8 cellular contexts compared by ENCODE assay signal in the genomic region with DNA sequence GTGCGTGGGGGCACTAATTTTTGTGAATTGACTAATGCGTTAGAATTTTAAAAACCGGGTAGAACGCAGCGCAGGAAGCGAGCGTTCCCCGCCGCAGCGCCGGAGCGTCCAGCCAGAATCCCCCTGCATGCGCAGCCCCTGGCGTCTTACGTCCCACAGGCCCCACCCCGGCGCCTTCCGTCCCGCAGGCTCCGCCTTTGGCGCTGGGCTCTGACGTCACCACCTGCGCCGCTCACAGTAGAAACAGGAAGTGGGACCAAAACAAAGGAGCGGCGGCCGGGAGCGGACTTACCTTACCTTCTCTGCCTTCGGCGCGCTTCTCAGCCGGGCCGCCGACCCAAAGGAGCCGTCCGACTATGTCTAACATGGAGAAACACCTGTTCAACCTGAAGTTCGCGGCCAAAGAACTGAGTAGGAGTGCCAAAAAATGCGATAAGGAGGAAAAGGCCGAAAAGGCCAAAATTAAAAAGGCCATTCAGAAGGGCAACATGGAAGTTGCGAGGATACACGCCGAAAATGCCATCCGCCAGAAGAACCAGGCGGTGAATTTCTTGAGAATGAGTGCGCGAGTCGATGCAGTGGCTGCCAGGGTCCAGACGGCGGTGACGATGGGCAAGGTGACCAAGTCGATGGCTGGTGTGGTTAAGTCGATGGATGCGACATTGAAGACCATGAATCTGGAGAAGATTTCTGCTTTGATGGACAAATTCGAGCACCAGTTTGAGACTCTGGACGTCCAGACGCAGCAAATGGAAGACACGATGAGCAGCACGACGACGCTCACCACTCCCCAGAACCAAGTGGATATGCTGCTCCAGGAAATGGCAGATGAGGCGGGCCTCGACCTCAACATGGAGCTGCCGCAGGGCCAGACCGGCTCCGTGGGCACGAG. TPM values are rescaled to one million over a fixed set of nuclear protein-coding genes. Genes with fewer than 3 reads are reported as not detected.
DNase-seq lines count a peak whose midpoint lies in the region; ATAC-seq and TF ChIP-seq lines count a peak whose summit lies in the region.

Gene CHMP1B, plus strand, starts transcription at position 258 of the 892 bp plus-strand sequence. Its CDS starts 99 bp downstream, at position 357.

- intact Hi-C loops in activated CD4-positive, alpha-beta T cell treated with anti-CD3 and anti-CD28 coated beads for 36 hours (cut with DNase I, micrococcal nuclease) = loop anchor here (1.0 to 5.0 kb wide), 11 partner anchors 57 to 1939 kb away; partner anchors contain the start of genes IMPA2 (in 2 of the 2), MPPE1 (in 2 of the 2), AFG3L2 (in 1 of the 2) and CEP76 (in 1 of the 2)

- peak within 1 kb of the TSS; percentile 99 for H3K27ac Mint-ChIP-seq in activated CD4-positive, alpha-beta T cell treated with anti-CD3 and anti-CD28 coated beads for 36 hours

- CTCF ChIA-PET in activated CD4-positive, alpha-beta T cell treated with anti-CD3 and anti-CD28 coated beads for 36 hours (lab: Charles Lee) = no interaction called here

- DNase-seq in AG20443 (ENCODE audit: low spot score) (peak; percentile 96), NCI-H510A treated with DMSO at 0.1 percent for 48 hours (lab: John Stamatoyannopoulos, UW) (peak; percentile 81), choroid plexus epithelial cell (ENCODE audit: low read depth) (peak; percentile 99), kidney glomerular epithelial cell (lab: John Stamatoyannopoulos, UW) (peak; percentile 82)
- DNase-seq in activated CD4-positive, alpha-beta T cell treated with anti-CD3 and anti-CD28 coated beads for 36 hours = peak; percentile 98
- DNase-seq in stimulated activated CD4-positive, alpha-beta T cell treated with anti-CD3 and anti-CD28 coated beads, Interleukin-1b, Interleukin-23, amount 100 ng/mL, for 1 hour (ENCODE audit: low read depth in 2 of 2) = peak; percentile 84 to 92

- no peak for TF ChIP-seq CTCF in choroid plexus epithelial cell (conservative IDR thresholded peaks at IDR 0.05; ENCODE audit: low read depth, low read length)

- peaks cover 7% of the 10 kb centered on the region for H3K36me3 Mint-ChIP-seq in activated CD4-positive, alpha-beta T cell treated with anti-CD3 and anti-CD28 coated beads for 36 hours (ENCODE audit: low read depth)

- H3K27me3 Mint-ChIP-seq in activated CD4-positive, alpha-beta T cell treated with anti-CD3 and anti-CD28 coated beads for 36 hours = no peaks in the 10 kb centered on the region

- H3K4me3 ChIP-seq in choroid plexus epithelial cell (ENCODE audit: low read depth, low read length) = peak within 1 kb of the TSS; percentile 77

- POLR2A ChIA-PET in activated CD4-positive, alpha-beta T cell treated with anti-CD3 and anti-CD28 coated beads for 36 hours (lab: Charles Lee) = no interaction called here

- peak within 1 kb of the TSS; percentile 91 for H3K4me3 Mint-ChIP-seq in activated CD4-positive, alpha-beta T cell treated with anti-CD3 and anti-CD28 coated beads for 36 hours

- no peaks in the 10 kb centered on the region for H3K9me3 Mint-ChIP-seq in activated CD4-positive, alpha-beta T cell treated with anti-CD3 and anti-CD28 coated beads for 36 hours (ENCODE audit: low read depth)

- TF ChIP-seq POLR2A in GM19099 (IDR thresholded peaks at IDR 0.05; ENCODE audit: extremely low read depth, insufficient read length, low read depth) = peak; percentile 96

- ATAC-seq in HG03432 (IDR thresholded peaks at IDR 0.05; ENCODE audit: unreplicated experiment) = peak; percentile 97
- ATAC-seq in activated CD4-positive, alpha-beta T cell treated with anti-CD3 and anti-CD28 coated beads for 36 hours = peak; percentile 92

- peaks cover 25% of the 10 kb centered on the region for H3K4me1 Mint-ChIP-seq in activated CD4-positive, alpha-beta T cell treated with anti-CD3 and anti-CD28 coated beads for 36 hours

RNA-seq across cellular contexts. Expression of gene CHMP1B, which starts in this region (rescaled TPM):
- 10 to 100 TPM; 20.4 to 20.9 TPM for total RNA-seq in activated CD4-positive, alpha-beta T cell treated with anti-CD3 and anti-CD28 coated beads for 36 hours

Comparison
In these comparisons a context has a peak if more than half of its experiments do, and no peak if none do; other contexts are left out.
1. Peak in every context shown above with its lines: DNase-seq, ATAC-seq and H3K4me3 ChIP-seq.